In the genomic region with DNA sequence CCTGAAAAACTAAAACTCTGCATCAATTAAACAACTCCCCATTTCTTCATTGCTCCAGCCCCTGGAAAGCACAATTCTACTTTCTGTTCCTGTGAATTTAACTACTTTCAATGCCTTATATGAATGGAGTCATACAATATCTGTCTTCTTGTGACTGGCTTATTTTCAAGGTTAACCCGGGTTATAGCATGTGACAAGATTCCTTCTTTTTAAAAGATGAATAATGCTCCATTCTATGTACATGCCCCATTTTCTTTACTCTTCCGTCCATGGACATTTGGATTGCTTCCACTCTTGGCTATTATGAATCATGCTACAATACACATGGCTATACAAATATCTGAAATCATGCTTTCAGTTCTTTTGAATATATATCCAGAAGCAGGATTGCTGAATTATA, we compare ENCODE assay signal across 17 cellular contexts.
DNase-seq lines count a peak whose midpoint lies in the region; ATAC-seq lines count a peak whose summit lies in the region.
"Had no signal": no experiment of that assay in that cellular context is flagged by ENCODE, and none has a peak within 500 bp of the region (broad histone marks: within the 10 kb centered on the region; RNA-seq: fewer than 3 reads in every experiment).

No MANE protein-coding gene starts in this region.

- in situ Hi-C loops in SK-MEL-5 (cut with HindIII; ENCODE audit: low pct_unique_long_range_greater_than_20kb, low sequenced_read_pairs), result no loop called here

- peak; percentile 45 for DNase-seq in DMS53 (lab: John Stamatoyannopoulos, UW)
- no peak for DNase-seq in DMS53 treated with DMSO at 0.1 percent for 48 hours (lab: John Stamatoyannopoulos, UW; ENCODE audit: unreplicated experiment)
- DNase-seq in SK-MEL-5 (ENCODE audit: low read depth, low spot score), result peak; percentile 98
- DNase-seq in foreskin melanocyte, result peak; percentile 95
- DNase-seq in NCI-H1048 (lab: John Stamatoyannopoulos, UW), result no peak
- no peak for DNase-seq in NCI-H345 treated with DMSO at 0.1 percent for 48 hours (lab: John Stamatoyannopoulos, UW; ENCODE audit: unreplicated experiment)
- DNase-seq: Calu3; CD4-positive, alpha-beta T cell; CD8-positive, alpha-beta memory T cell; COR-L47; DMS79; EL; GDM1; GM23248; H9 had no signal

- no peak for ATAC-seq in HG03378 (IDR thresholded peaks at IDR 0.05; ENCODE audit: unreplicated experiment)
- ATAC-seq: GM12878 had no signal

Comparison
In these comparisons a context has a peak if more than half of its experiments do, and no peak if none do; other contexts are left out.
1. DNase-seq: peak in DMS53 (single experiment), SK-MEL-5 (single experiment) and foreskin melanocyte (single experiment); none in DMS53 treated with DMSO at 0.1 percent for 48 hours (single experiment), NCI-H1048 (single experiment) and NCI-H345 treated with DMSO at 0.1 percent for 48 hours (single experiment).